Comparison of ENCODE assay signal across 26 cellular contexts in genomic region chr5:125263346-125263745, GRCh38.
"Had no signal": no experiment of that assay in that cellular context is flagged by ENCODE, and none has a peak within 500 bp of the region (broad histone marks: within the 10 kb centered on the region; RNA-seq: fewer than 3 reads in every experiment).

No MANE protein-coding gene starts in this region.

- H3K4me1 Mint-ChIP-seq: activated B cell treated with CpG ODN at 0.5 μM for 24 hours; activated CD4-positive, alpha-beta T cell treated with anti-CD3 and anti-CD28 coated beads for 36 hours; activated T-helper 17 cell treated with anti-CD3 and anti-CD28 coated beads, Interleukin-2, amount 50 U/mL, for 72 hours; central memory CD8-positive, alpha-beta T cell; immature natural killer cell; stimulated activated naive CD8-positive, alpha-beta T cell treated with anti-CD3 and anti-CD28 coated beads, Interleukin-15, amount 100 ng/mL, for 72 hours had no signal

- H3K4me3 ChIP-seq: adrenal gland, breast epithelium, colonic mucosa, hepatocyte, left ventricle myocardium inferior, pancreas, psoas muscle, right atrium auricular region, tibial artery had no signal

- H3K27me3 ChIP-seq: adrenal gland, breast epithelium, colonic mucosa, hepatocyte, pancreas, right atrium auricular region, tibial artery had no signal

- H3K4me1 ChIP-seq: adrenal gland, breast epithelium, colonic mucosa, pancreas, psoas muscle, tibial artery had no signal

- H3K79me2 ChIP-seq: hepatocyte had no signal

- H3K27ac ChIP-seq: adrenal gland, breast epithelium, colonic mucosa, hepatocyte, left ventricle myocardium inferior, pancreas, psoas muscle, right atrium auricular region, tibial artery had no signal

- H3K27ac Mint-ChIP-seq: activated B cell treated with CpG ODN at 0.5 μM for 24 hours; activated CD4-positive, alpha-beta T cell treated with anti-CD3 and anti-CD28 coated beads for 36 hours; activated naive CD8-positive, alpha-beta T cell; activated T-cell treated with anti-CD3 and anti-CD28 coated beads, Interleukin-2, amount 50 U/mL, for 24 hours; activated T-helper 17 cell treated with anti-CD3 and anti-CD28 coated beads, Interleukin-2, amount 50 U/mL, for 72 hours; immature natural killer cell; nephron; stimulated activated naive CD8-positive, alpha-beta T cell treated with anti-CD3 and anti-CD28 coated beads, Interleukin-15, amount 100 ng/mL, for 72 hours had no signal

- DNase-seq: activated B cell treated with CpG ODN at 0.5 μM for 24 hours; activated CD4-positive, alpha-beta T cell treated with anti-CD3 and anti-CD28 coated beads for 36 hours; activated CD4-positive, alpha-beta T cell treated with anti-CD3 and anti-CD28 coated beads, Interleukin-2, amount 50 U/mL, for 4 hours; activated CD8-positive, alpha-beta memory T cell treated with anti-CD3 and anti-CD28 coated beads for 24 hours; activated CD8-positive, alpha-beta memory T cell treated with anti-CD3 and anti-CD28 coated beads, Interleukin-2, amount 50 U/mL, for 4 hours; activated naive CD4-positive, alpha-beta T cell; activated T-cell treated with anti-CD3 and anti-CD28 coated beads, Interleukin-2, amount 50 U/mL, for 24 hours; adrenal gland; colonic mucosa; glutamatergic neuron; immature natural killer cell; left ventricle myocardium inferior; pancreas; psoas muscle; stimulated activated CD4-positive, alpha-beta T cell treated with anti-CD3 and anti-CD28 coated beads, Interleukin-4, amount 100 ng/mL, for 4 hours; stimulated activated naive CD8-positive, alpha-beta T cell treated with anti-CD3 and anti-CD28 coated beads, Interleukin-15, amount 100 ng/mL, for 72 hours; T-helper 1 cell; tibial artery had no signal

- H3K36me3 Mint-ChIP-seq: activated naive CD8-positive, alpha-beta T cell; immature natural killer cell had no signal

- FAIRE-seq: frontal cortex, pancreas had no signal

- H3K4me2 ChIP-seq: hepatocyte had no signal

- H3K9me3 Mint-ChIP-seq: activated B cell treated with CpG ODN at 0.5 μM for 24 hours had no signal

- H3K9me3 ChIP-seq: adrenal gland, breast epithelium, colonic mucosa, pancreas, right atrium auricular region had no signal

- H3K36me3 ChIP-seq: adrenal gland, breast epithelium, colonic mucosa, left ventricle myocardium inferior, pancreas, right atrium auricular region, tibial artery had no signal

- H3K27me3 Mint-ChIP-seq: activated B cell treated with CpG ODN at 0.5 μM for 24 hours; activated CD4-positive, alpha-beta T cell treated with anti-CD3 and anti-CD28 coated beads for 36 hours; activated T-cell treated with anti-CD3 and anti-CD28 coated beads, Interleukin-2, amount 50 U/mL, for 24 hours; activated T-helper 17 cell treated with anti-CD3 and anti-CD28 coated beads, Interleukin-2, amount 50 U/mL, for 72 hours; central memory CD8-positive, alpha-beta T cell; stimulated activated naive CD8-positive, alpha-beta T cell treated with anti-CD3 and anti-CD28 coated beads, Interleukin-15, amount 100 ng/mL, for 72 hours had no signal

- H2AFZ ChIP-seq: hepatocyte had no signal

- H3K4me3 Mint-ChIP-seq: activated B cell treated with CpG ODN at 0.5 μM for 24 hours; activated CD4-positive, alpha-beta T cell treated with anti-CD3 and anti-CD28 coated beads for 36 hours; activated naive CD8-positive, alpha-beta T cell; activated T-cell treated with anti-CD3 and anti-CD28 coated beads, Interleukin-2, amount 50 U/mL, for 24 hours; activated T-helper 17 cell treated with anti-CD3 and anti-CD28 coated beads, Interleukin-2, amount 50 U/mL, for 72 hours; central memory CD8-positive, alpha-beta T cell; immature natural killer cell; nephron; stimulated activated naive CD8-positive, alpha-beta T cell treated with anti-CD3 and anti-CD28 coated beads, Interleukin-15, amount 100 ng/mL, for 72 hours had no signal

- ATAC-seq: activated CD4-positive, alpha-beta T cell treated with anti-CD3 and anti-CD28 coated beads for 36 hours; activated T-helper 17 cell treated with anti-CD3 and anti-CD28 coated beads, Interleukin-2, amount 50 U/mL, for 72 hours; pancreas; psoas muscle; stimulated activated naive CD8-positive, alpha-beta T cell treated with anti-CD3 and anti-CD28 coated beads, Interleukin-15, amount 100 ng/mL, for 72 hours had no signal
